ENCODE assay signal across 13 cellular contexts in genomic region chr12:92493816-92494215, GRCh38.
DNase-seq lines count a peak whose midpoint lies in the region; ATAC-seq and TF ChIP-seq lines count a peak whose summit lies in the region.
"Had no signal": no experiment of that assay in that cellular context is flagged by ENCODE, and none has a peak within 500 bp of the region (broad histone marks: within the 10 kb centered on the region; RNA-seq: fewer than 3 reads in every experiment).

No MANE protein-coding gene starts in this region.

- no peaks in the 10 kb centered on the region for H3K4me1 ChIP-seq in left lung

- TF ChIP-seq CTCF in left lung (IDR thresholded peaks at IDR 0.05): no peak

- intact Hi-C loops in left lung (cut with DNase I): no loop called here

- ATAC-seq in GM18870 (IDR thresholded peaks at IDR 0.05; ENCODE audit: unreplicated experiment) (peak; percentile 62), GM21717 (IDR thresholded peaks at IDR 0.05; ENCODE audit: unreplicated experiment) (peak; percentile 55), HG03432 (IDR thresholded peaks at IDR 0.05; ENCODE audit: unreplicated experiment) (peak; percentile 53), left lung (no peak)
- ATAC-seq: left ventricle myocardium superior had no signal

- peaks cover 0 to 4% of the 10 kb centered on the region in 2 donors for H3K9me3 ChIP-seq in left lung

- no peaks in the 10 kb centered on the region for H3K27me3 ChIP-seq in left lung

- H3K36me3 ChIP-seq in left lung: no peaks in the 10 kb centered on the region

- no peak overlapping the region for H3K27ac ChIP-seq in left lung

- DNase-seq in iris pigment epithelial cell (ENCODE audit: low read depth) (peak; percentile 44), NCI-H2196 treated with DMSO at 0.1 percent for 48 hours (lab: John Stamatoyannopoulos, UW; ENCODE audit: unreplicated experiment) (no peak), SHP77 (lab: John Stamatoyannopoulos, UW) (no peak), left lung (no peak), DMS79 treated with DMSO at 0.1 percent for 48 hours (lab: John Stamatoyannopoulos, UW) (no peak)
- DNase-seq: activated naive CD8-positive, alpha-beta T cell treated with anti-CD3 and anti-CD28 coated beads, Interleukin-2, amount 10 ng/mL, durations not matched to agents 7 days and 5 days; EL; left ventricle myocardium superior; NCI-H524 treated with DMSO at 0.1 percent for 48 hours; retina had no signal

- no peak overlapping the region for H3K4me3 ChIP-seq in left lung
